30 cellular contexts compared by ENCODE assay signal in genomic region chr4:186560647-186561046, GRCh38. TPM values are rescaled to one million over a fixed set of nuclear protein-coding genes. Genes with fewer than 3 reads are reported as not detected.
"Had no signal": no experiment of that assay in that cellular context is flagged by ENCODE, and none has a peak within 500 bp of the region (broad histone marks: within the 10 kb centered on the region; RNA-seq: fewer than 3 reads in every experiment).

No MANE protein-coding gene starts in this region.

- H3K27me3 Mint-ChIP-seq: stimulated activated memory B cell treated with anti-CD40 and anti-IgM and Interleukin-4, amounts not matched to agents 10 μg/mL and 1 μg/mL and 100 μg/mL, for 72 hours had no signal

- H3K4me1 ChIP-seq: suprapubic skin, testis, thyroid gland, tibial artery, tibial nerve, transverse colon, upper lobe of left lung, upper lobe of right lung, vagina had no signal

- H3K4me3 ChIP-seq: stomach, suprapubic skin, testis, thoracic aorta, thyroid gland, tibial artery, tibial nerve, transverse colon, upper lobe of left lung, upper lobe of right lung, uterus, vagina had no signal

- ATAC-seq: stimulated activated effector memory CD8-positive, alpha-beta T cell treated with anti-CD3 and anti-CD28 coated beads, Interleukin-12 subunit alpha, Interleukin-12 subunit beta, amount 100 ng/mL, for 72 hours; stimulated activated memory B cell treated with anti-CD40 and anti-IgM and Interleukin-4, amounts not matched to agents 10 μg/mL and 1 μg/mL and 100 μg/mL, for 72 hours; stimulated activated naive B cell treated with anti-CD40 and anti-IgM and Interleukin-4, amounts not matched to agents 10 μg/mL and 1 μg/mL and 100 μg/mL, for 72 hours; stimulated activated naive CD8-positive, alpha-beta T cell treated with anti-CD3 and anti-CD28 coated beads, Interleukin-15, amount 100 ng/mL, for 72 hours; stimulated activated naive CD8-positive, alpha-beta T cell treated with anti-CD3 and anti-CD28 coated beads, Interleukin-15, Interleukin-2, amounts not matched to agents 100 U/mL and 50 U/mL, for 24 hours; upper lobe of right lung had no signal

- H3K27ac Mint-ChIP-seq: stimulated activated effector memory CD8-positive, alpha-beta T cell treated with anti-CD3 and anti-CD28 coated beads, Interleukin-12 subunit alpha, Interleukin-12 subunit beta, amount 100 ng/mL, for 72 hours; stimulated activated memory B cell treated with anti-CD40 and anti-IgM and Interleukin-4, amounts not matched to agents 10 μg/mL and 1 μg/mL and 100 μg/mL, for 72 hours; stimulated activated naive B cell treated with anti-CD40 and anti-IgM and Interleukin-4, amounts not matched to agents 10 μg/mL and 1 μg/mL and 100 μg/mL, for 72 hours; stimulated activated naive CD8-positive, alpha-beta T cell treated with anti-CD3 and anti-CD28 coated beads, Interleukin-15, amount 100 ng/mL, for 72 hours; stimulated activated naive CD8-positive, alpha-beta T cell treated with anti-CD3 and anti-CD28 coated beads, Interleukin-15, Interleukin-2, amounts not matched to agents 100 ng/mL and 50 ng/mL, for 24 hours; type B pancreatic cell had no signal

- H3K9me3 ChIP-seq: suprapubic skin, testis, thoracic aorta, thyroid gland, tibial artery, tibial nerve, transverse colon, upper lobe of left lung, upper lobe of right lung, uterus, vagina had no signal

- DNase-seq: stimulated activated CD4-positive, alpha-beta T cell treated with anti-CD3 and anti-CD28 coated beads, Interleukin-2, amount 100 ng/mL, for 48 hours; stimulated activated CD4-positive, alpha-beta T cell treated with anti-CD3 and anti-CD28 coated beads, Interleukin-4, amount 100 ng/mL, for 1 hour; stimulated activated CD4-positive, alpha-beta T cell treated with anti-CD3 and anti-CD28 coated beads, Interleukin-4, amount 100 ng/mL, for 24 hours; stimulated activated CD4-positive, alpha-beta T cell treated with anti-CD3 and anti-CD28 coated beads, Interleukin-4, amount 100 ng/mL, for 4 hours; stimulated activated CD8-positive, alpha-beta memory T cell treated with anti-CD3 and anti-CD28 coated beads, Interleukin-4, amount 100 ng/mL, for 48 hours; stimulated activated naive B cell treated with anti-CD40 and anti-IgM and Interleukin-4, amounts not matched to agents 10 μg/mL and 1 μg/mL and 100 μg/mL, for 72 hours; stimulated activated naive CD4-positive, alpha-beta T cell; stimulated activated naive CD4-positive, alpha-beta T cell treated with Interleukin-2 at 50 U/mL for 16 hours; stimulated activated naive CD8-positive, alpha-beta T cell treated with anti-CD3 and anti-CD28 coated beads, Interleukin-15, amount 100 ng/mL, for 72 hours; stimulated activated naive CD8-positive, alpha-beta T cell treated with anti-CD3 and anti-CD28 coated beads, Interleukin-15, Interleukin-2, amounts not matched to agents 100 U/mL and 50 U/mL, for 24 hours; stomach; substantia nigra; testis; thyroid gland; tibial artery; transverse colon; trophoblast cell; upper lobe of left lung; upper lobe of right lung; uterus had no signal

- H3K36me3 ChIP-seq: stomach, suprapubic skin, thoracic aorta, thyroid gland, tibial artery, tibial nerve, transverse colon, upper lobe of left lung, upper lobe of right lung, uterus, vagina had no signal

- H3K4me3 Mint-ChIP-seq: stimulated activated effector memory CD8-positive, alpha-beta T cell treated with anti-CD3 and anti-CD28 coated beads, Interleukin-12 subunit alpha, Interleukin-12 subunit beta, amount 100 ng/mL, for 72 hours; stimulated activated memory B cell treated with anti-CD40 and anti-IgM and Interleukin-4, amounts not matched to agents 10 μg/mL and 1 μg/mL and 100 μg/mL, for 72 hours; stimulated activated naive B cell treated with anti-CD40 and anti-IgM and Interleukin-4, amounts not matched to agents 10 μg/mL and 1 μg/mL and 100 μg/mL, for 72 hours; stimulated activated naive CD8-positive, alpha-beta T cell treated with anti-CD3 and anti-CD28 coated beads, Interleukin-15, amount 100 ng/mL, for 72 hours; stimulated activated naive CD8-positive, alpha-beta T cell treated with anti-CD3 and anti-CD28 coated beads, Interleukin-15, Interleukin-2, amounts not matched to agents 100 ng/mL and 50 ng/mL, for 24 hours; type B pancreatic cell had no signal

- H3K4me1 Mint-ChIP-seq: stimulated activated effector memory CD8-positive, alpha-beta T cell treated with anti-CD3 and anti-CD28 coated beads, Interleukin-12 subunit alpha, Interleukin-12 subunit beta, amount 100 ng/mL, for 72 hours; stimulated activated memory B cell treated with anti-CD40 and anti-IgM and Interleukin-4, amounts not matched to agents 10 μg/mL and 1 μg/mL and 100 μg/mL, for 72 hours; stimulated activated naive B cell treated with anti-CD40 and anti-IgM and Interleukin-4, amounts not matched to agents 10 μg/mL and 1 μg/mL and 100 μg/mL, for 72 hours; stimulated activated naive CD8-positive, alpha-beta T cell treated with anti-CD3 and anti-CD28 coated beads, Interleukin-15, amount 100 ng/mL, for 72 hours had no signal

- H3K36me3 Mint-ChIP-seq: stimulated activated effector memory CD8-positive, alpha-beta T cell treated with anti-CD3 and anti-CD28 coated beads, Interleukin-12 subunit alpha, Interleukin-12 subunit beta, amount 100 ng/mL, for 72 hours; stimulated activated memory B cell treated with anti-CD40 and anti-IgM and Interleukin-4, amounts not matched to agents 10 μg/mL and 1 μg/mL and 100 μg/mL, for 72 hours; type B pancreatic cell had no signal

RNA-seq across cellular contexts. Expression of gene MTNR1A, which starts 5.3 kb away (rescaled TPM):
- total RNA-seq: subcutaneous adipose tissue, suprapubic skin, thoracic aorta, thyroid gland, tibial nerve, upper lobe of left lung, upper lobe of right lung, ureter, vagina had no signal
